ENCODE assay signal across 17 cellular contexts in the genomic region with DNA sequence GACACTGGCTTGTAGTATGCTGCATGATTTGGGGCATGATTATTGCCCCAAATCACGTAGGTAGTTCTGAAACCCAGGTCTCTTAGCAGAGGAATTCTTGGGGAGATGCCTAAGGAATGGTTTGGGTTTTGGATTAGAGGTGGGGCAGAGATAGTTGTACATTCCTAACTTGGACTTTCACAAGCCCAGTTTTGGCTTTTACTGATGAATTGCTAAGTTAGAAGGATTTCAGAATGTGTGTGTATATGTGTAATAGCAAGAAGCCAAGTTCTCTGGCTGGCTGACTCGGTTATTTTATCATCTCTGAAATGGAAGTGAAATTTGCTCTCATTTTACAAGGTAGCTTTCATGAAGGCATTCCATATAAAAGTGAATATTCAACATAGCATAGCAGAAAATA.
"Had no signal": no experiment of that assay in that cellular context is flagged by ENCODE, and none has a peak within 500 bp of the region (broad histone marks: within the 10 kb centered on the region; RNA-seq: fewer than 3 reads in every experiment).

No MANE protein-coding gene starts in this region.

- DNase-seq: esophagus squamous epithelium; heart left ventricle; hippocampal formation; left colon; left ventricle myocardium superior; mesenchymal stem cell; midbrain; occipital lobe; pancreas; right cardiac atrium; stimulated activated CD4-positive, alpha-beta T cell treated with anti-CD3 and anti-CD28 coated beads, Interleukin-2, amount 100 ng/mL, for 48 hours; stimulated activated naive CD4-positive, alpha-beta T cell treated with Interleukin-2 at 50 U/mL for 16 hours; trophoblast cell had no signal

- H3K27ac ChIP-seq: esophagus squamous epithelium, heart left ventricle, pancreas had no signal

- H3K9me3 ChIP-seq: esophagus squamous epithelium, heart left ventricle, pancreas had no signal

- ATAC-seq: heart left ventricle, left colon, left ventricle myocardium superior, pancreas, right cardiac atrium had no signal

- H3K4me1 ChIP-seq: pancreas had no signal

- H3K4me3 Mint-ChIP-seq: nephron had no signal

- H3K9me3 Mint-ChIP-seq: nephron had no signal

- H3K4me1 Mint-ChIP-seq: nephron had no signal

- H3K4me3 ChIP-seq: esophagus squamous epithelium, heart left ventricle, lung, pancreas, smooth muscle cell had no signal

- H3K27ac Mint-ChIP-seq: nephron, progenitor cell of endocrine pancreas had no signal

- H3K27me3 ChIP-seq: esophagus squamous epithelium, heart left ventricle, pancreas had no signal

- H3K36me3 ChIP-seq: pancreas had no signal

- H3K27me3 Mint-ChIP-seq: progenitor cell of endocrine pancreas had no signal
